In the genomic region with DNA sequence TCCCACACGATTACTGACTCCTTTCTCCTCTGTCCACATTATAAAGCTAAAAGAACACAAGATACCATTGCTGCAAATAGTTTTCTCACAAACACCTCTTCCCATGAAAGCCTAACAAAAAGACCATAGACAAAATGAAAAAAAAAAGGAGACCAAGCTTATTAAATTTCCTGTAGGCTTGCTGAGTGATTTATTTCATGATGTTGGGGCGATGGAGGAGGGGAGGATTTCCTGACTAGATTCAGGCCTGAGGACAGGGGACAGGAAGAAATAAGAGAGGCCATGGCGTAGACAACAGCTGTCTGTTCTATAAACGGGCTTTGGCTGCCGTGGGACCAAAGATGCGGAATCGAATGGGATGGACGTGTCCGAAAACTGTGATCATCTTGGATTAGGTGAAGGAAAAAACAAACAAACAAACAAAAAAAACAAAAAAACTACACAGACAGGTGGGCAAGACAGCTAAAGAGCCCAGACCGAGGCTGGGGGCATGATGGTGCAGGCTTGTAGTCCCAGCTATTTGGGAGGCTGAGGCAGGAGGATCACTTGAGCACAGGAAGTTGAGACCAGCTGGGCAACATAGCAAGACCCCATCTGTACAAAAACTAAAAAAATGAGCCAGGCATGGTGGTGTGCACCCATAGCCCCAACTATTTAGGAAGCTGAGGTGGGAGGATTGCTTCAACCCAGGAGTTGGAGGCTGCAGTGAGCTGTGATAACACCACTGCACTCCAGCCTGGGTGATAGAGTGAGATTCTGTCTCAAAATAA, we compare ENCODE assay signal across 29 cellular contexts. TPM values are rescaled to one million over a fixed set of nuclear protein-coding genes. Genes with fewer than 3 reads are reported as not detected.
"Had no signal": no experiment of that assay in that cellular context is flagged by ENCODE, and none has a peak within 500 bp of the region (broad histone marks: within the 10 kb centered on the region; RNA-seq: fewer than 3 reads in every experiment).

No MANE protein-coding gene starts in this region.

- H3K4me1 ChIP-seq: pancreas, psoas muscle, thyroid gland, upper lobe of right lung had no signal

- DNase-seq: activated CD4-positive, alpha-beta T cell treated with anti-CD3 and anti-CD28 coated beads for 1 hour; activated CD4-positive, alpha-beta T cell treated with anti-CD3 and anti-CD28 coated beads, Interleukin-2, amount 50 U/mL, for 1 hour; activated CD8-positive, alpha-beta T cell treated with anti-CD3 and anti-CD28 coated beads, Interleukin-2, amount 10 ng/mL, durations not matched to agents 7 days and 5 days; activated gamma-delta T cell; activated naive CD4-positive, alpha-beta T cell treated with anti-CD3 and anti-CD28 coated beads, Interleukin-2, amount 50 U/mL, for 16 hours; activated naive CD8-positive, alpha-beta T cell treated with anti-CD3 and anti-CD28 coated beads, Interleukin-2, amount 50 U/mL, for 24 hours; cortex of kidney; erythroblast; foreskin fibroblast; kidney; lower lobe of right lung; naive thymus-derived CD4-positive, alpha-beta T cell; pancreas; psoas muscle; stimulated activated CD4-positive, alpha-beta T cell treated with anti-CD3 and anti-CD28 coated beads, Interleukin-12 subunit alpha, Interleukin-12 subunit beta, amount 100 ng/mL, for 4 hours; stimulated activated CD4-positive, alpha-beta T cell treated with anti-CD3 and anti-CD28 coated beads, Interleukin-1b, Interleukin-23, amount 100 ng/mL, for 48 hours; substantia nigra; thyroid gland; upper lobe of right lung; WERI-Rb-1 had no signal

- H3K27me3 ChIP-seq: thyroid gland had no signal

- H3K4me3 ChIP-seq: lower lobe of right lung, pancreas, psoas muscle, right atrium auricular region, thyroid gland, upper lobe of right lung had no signal

- H3K4me3 Mint-ChIP-seq: activated CD8-positive, alpha-beta T cell treated with anti-CD3 and anti-CD28 coated beads, Interleukin-2, amount 10 ng/mL, durations not matched to agents 7 days and 5 days; activated naive CD8-positive, alpha-beta T cell treated with anti-CD3 and anti-CD28 coated beads, Interleukin-2, amount 50 U/mL, for 24 hours; activated T-helper 1 cell treated with anti-CD3 and anti-CD28 coated beads, Interleukin-12 subunit alpha, Interleukin-12 subunit beta, Interleukin-2, Interleukin-4 antibody, amounts not matched to agents 30 ng/mL and 10 ng/mL and 1 ng/mL, durations not matched to agents 14 hours and 24 hours and 36 hours; stimulated activated naive CD8-positive, alpha-beta T cell treated with anti-CD3 and anti-CD28 coated beads, Interleukin-15, Interleukin-2, amounts not matched to agents 100 ng/mL and 50 ng/mL, for 24 hours had no signal

- H3K27ac ChIP-seq: lower lobe of right lung, neutrophil, pancreas, psoas muscle, right atrium auricular region, thyroid gland, upper lobe of right lung, WERI-Rb-1 had no signal

- H3K9me3 Mint-ChIP-seq: activated naive CD8-positive, alpha-beta T cell treated with anti-CD3 and anti-CD28 coated beads, Interleukin-2, amount 50 U/mL, for 24 hours; stimulated activated naive CD8-positive, alpha-beta T cell treated with anti-CD3 and anti-CD28 coated beads, Interleukin-15, Interleukin-2, amounts not matched to agents 100 ng/mL and 50 ng/mL, for 24 hours had no signal

- H3K36me3 ChIP-seq: lower lobe of right lung, neutrophil, pancreas, right atrium auricular region, thyroid gland, upper lobe of right lung, WERI-Rb-1 had no signal

- H3K9me3 ChIP-seq: lower lobe of right lung, neutrophil, pancreas, psoas muscle, thyroid gland, upper lobe of right lung had no signal

- H3K27ac Mint-ChIP-seq: activated CD8-positive, alpha-beta T cell treated with anti-CD3 and anti-CD28 coated beads, Interleukin-2, amount 10 ng/mL, durations not matched to agents 7 days and 5 days; activated naive CD8-positive, alpha-beta T cell treated with anti-CD3 and anti-CD28 coated beads, Interleukin-2, amount 50 U/mL, for 24 hours; activated T-helper 1 cell treated with anti-CD3 and anti-CD28 coated beads, Interleukin-12 subunit alpha, Interleukin-12 subunit beta, Interleukin-2, Interleukin-4 antibody, amounts not matched to agents 30 ng/mL and 10 ng/mL and 1 ng/mL, durations not matched to agents 14 hours and 24 hours and 36 hours; stimulated activated naive CD8-positive, alpha-beta T cell treated with anti-CD3 and anti-CD28 coated beads, Interleukin-15, Interleukin-2, amounts not matched to agents 100 ng/mL and 50 ng/mL, for 24 hours had no signal

- ATAC-seq: activated CD8-positive, alpha-beta T cell treated with anti-CD3 and anti-CD28 coated beads, Interleukin-2, amount 10 ng/mL, durations not matched to agents 7 days and 5 days; activated naive CD8-positive, alpha-beta T cell treated with anti-CD3 and anti-CD28 coated beads, Interleukin-2, amount 50 U/mL, for 24 hours; left lobe of liver; lower lobe of right lung; naive thymus-derived CD4-positive, alpha-beta T cell; pancreas; psoas muscle; upper lobe of right lung had no signal

RNA-seq across cellular contexts. Expression of gene TMPRSS9, which starts 5.3 kb away (rescaled TPM):
- total RNA-seq: activated CD8-positive, alpha-beta T cell treated with anti-CD3 and anti-CD28 coated beads, Interleukin-2, amount 10 ng/mL, durations not matched to agents 7 days and 5 days; activated T-helper 1 cell treated with anti-CD3 and anti-CD28 coated beads, Interleukin-12 subunit alpha, Interleukin-12 subunit beta, Interleukin-2, Interleukin-4 antibody, amounts not matched to agents 30 ng/mL and 10 ng/mL and 1 ng/mL, durations not matched to agents 14 hours and 24 hours and 36 hours; fibroblast of lung; glomerular endothelial cell; kidney; lower lobe of right lung; mesenteric fat pad; naive thymus-derived CD4-positive, alpha-beta T cell; right atrium auricular region; upper lobe of right lung had no signal
- polyA plus RNA-seq: fibroblast of lung; naive thymus-derived CD4-positive, alpha-beta T cell; psoas muscle had no signal

RNA-seq across cellular contexts. Expression of gene LINGO3, which starts 57.4 kb away (rescaled TPM):
- total RNA-seq: fibroblast of lung, glomerular endothelial cell, left lobe of liver, lower lobe of right lung, mesenteric fat pad, psoas muscle, right atrium auricular region, skeletal muscle tissue, upper lobe of right lung had no signal
- polyA plus RNA-seq: fibroblast of lung had no signal
